Comparison of ENCODE assay signal across 1 cellular context in the genomic region with DNA sequence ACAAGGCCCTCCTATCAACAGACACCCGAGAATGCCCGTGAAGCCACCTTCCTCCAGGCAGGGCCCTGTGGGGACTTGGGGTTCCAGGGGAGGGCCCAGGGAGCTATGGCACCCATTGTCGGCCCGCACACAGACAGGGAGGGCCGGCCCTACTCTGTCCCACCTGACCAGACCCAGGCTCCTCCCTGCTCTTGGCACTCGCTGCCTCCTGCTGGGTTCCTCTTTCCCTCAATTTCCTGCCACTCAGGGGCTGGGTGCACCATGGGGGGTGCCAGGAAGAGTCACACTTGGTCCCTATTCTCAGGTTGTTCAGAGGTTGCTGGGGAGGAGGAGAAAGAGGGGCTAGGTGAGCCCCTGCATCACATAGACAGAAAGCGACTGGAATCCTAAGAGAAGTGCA.
TF ChIP-seq lines count a peak whose summit lies in the region.

No MANE protein-coding gene starts in this region.

TF ChIP-seq in GM23338, 12 proteins besides CTCF, POLR2A, EP300 and RAD21 (continued from another document):
- TF ChIP-seq, protein P1, sequence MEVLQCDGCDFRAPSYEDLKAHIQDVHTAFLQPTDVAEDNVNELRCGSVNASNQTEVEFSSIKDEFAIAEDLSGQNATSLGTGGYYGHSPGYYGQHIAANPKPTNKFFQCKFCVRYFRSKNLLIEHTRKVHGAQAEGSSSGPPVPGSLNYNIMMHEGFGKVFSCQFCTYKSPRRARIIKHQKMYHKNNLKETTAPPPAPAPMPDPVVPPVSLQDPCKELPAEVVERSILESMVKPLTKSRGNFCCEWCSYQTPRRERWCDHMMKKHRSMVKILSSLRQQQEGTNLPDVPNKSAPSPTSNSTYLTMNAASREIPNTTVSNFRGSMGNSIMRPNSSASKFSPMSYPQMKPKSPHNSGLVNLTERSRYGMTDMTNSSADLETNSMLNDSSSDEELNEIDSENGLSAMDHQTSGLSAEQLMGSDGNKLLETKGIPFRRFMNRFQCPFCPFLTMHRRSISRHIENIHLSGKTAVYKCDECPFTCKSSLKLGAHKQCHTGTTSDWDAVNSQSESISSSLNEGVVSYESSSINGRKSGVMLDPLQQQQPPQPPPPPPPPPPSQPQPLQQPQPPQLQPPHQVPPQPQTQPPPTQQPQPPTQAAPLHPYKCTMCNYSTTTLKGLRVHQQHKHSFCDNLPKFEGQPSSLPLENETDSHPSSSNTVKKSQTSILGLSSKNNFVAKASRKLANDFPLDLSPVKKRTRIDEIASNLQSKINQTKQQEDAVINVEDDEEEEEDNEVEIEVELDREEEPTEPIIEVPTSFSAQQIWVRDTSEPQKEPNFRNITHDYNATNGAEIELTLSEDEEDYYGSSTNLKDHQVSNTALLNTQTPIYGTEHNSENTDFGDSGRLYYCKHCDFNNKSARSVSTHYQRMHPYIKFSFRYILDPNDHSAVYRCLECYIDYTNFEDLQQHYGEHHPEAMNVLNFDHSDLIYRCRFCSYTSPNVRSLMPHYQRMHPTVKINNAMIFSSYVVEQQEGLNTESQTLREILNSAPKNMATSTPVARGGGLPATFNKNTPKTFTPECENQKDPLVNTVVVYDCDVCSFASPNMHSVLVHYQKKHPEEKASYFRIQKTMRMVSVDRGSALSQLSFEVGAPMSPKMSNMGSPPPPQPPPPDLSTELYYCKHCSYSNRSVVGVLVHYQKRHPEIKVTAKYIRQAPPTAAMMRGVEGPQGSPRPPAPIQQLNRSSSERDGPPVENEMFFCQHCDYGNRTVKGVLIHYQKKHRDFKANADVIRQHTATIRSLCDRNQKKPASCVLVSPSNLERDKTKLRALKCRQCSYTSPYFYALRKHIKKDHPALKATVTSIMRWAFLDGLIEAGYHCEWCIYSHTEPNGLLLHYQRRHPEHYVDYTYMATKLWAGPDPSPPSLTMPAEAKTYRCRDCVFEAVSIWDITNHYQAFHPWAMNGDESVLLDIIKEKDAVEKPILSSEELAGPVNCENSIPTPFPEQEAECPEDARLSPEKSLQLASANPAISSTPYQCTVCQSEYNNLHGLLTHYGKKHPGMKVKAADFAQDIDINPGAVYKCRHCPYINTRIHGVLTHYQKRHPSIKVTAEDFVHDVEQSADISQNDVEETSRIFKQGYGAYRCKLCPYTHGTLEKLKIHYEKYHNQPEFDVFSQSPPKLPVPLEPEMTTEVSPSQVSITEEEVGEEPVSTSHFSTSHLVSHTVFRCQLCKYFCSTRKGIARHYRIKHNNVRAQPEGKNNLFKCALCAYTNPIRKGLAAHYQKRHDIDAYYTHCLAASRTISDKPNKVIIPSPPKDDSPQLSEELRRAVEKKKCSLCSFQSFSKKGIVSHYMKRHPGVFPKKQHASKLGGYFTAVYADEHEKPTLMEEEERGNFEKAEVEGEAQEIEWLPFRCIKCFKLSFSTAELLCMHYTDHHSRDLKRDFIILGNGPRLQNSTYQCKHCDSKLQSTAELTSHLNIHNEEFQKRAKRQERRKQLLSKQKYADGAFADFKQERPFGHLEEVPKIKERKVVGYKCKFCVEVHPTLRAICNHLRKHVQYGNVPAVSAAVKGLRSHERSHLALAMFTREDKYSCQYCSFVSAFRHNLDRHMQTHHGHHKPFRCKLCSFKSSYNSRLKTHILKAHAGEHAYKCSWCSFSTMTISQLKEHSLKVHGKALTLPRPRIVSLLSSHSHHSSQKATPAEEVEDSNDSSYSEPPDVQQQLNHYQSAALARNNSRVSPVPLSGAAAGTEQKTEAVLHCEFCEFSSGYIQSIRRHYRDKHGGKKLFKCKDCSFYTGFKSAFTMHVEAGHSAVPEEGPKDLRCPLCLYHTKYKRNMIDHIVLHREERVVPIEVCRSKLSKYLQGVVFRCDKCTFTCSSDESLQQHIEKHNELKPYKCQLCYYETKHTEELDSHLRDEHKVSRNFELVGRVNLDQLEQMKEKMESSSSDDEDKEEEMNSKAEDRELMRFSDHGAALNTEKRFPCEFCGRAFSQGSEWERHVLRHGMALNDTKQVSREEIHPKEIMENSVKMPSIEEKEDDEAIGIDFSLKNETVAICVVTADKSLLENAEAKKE (CRISPR knock-in tag; IDR thresholded peaks at IDR 0.05), result no peak
- TF ChIP-seq STAT1 (IDR thresholded peaks at IDR 0.05; ENCODE audit: unreplicated experiment) (no peak), CREB1 (CRISPR knock-in tag; IDR thresholded peaks at IDR 0.05; ENCODE audit: low read depth) (no peak), NANOG (IDR thresholded peaks at IDR 0.05; ENCODE audit: borderline replicate concordance) (no peak), ZNF331 (CRISPR knock-in tag; IDR thresholded peaks at IDR 0.05; ENCODE audit: low read depth) (no peak)
TF ChIP-seq in GM23338: peak in this region for 0.
